2 cellular contexts compared by ENCODE assay signal in the genomic region with DNA sequence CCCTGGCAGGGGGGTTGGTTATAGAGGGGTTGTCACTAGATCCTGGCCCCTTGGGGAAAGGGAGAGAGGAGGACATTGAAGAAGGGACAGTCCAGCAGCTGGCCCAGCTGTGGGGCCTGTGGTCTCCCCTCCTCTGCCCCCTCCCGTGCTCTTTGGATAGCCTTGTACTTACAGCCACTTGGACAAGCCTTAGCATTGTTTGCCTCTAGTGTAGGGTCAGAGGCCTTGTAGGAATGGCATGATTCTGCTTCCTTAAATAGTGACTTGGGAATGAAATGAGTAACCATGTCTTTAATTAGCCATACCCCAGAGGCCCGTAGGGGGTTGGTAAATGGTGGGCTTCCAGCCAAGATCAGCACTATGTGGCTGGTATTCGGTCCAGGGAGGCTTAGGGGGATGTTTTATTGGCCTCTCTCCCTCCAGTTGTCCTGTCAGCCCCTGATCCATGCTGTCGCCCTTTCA.
TF ChIP-seq lines count a peak whose summit lies in the region.

No MANE protein-coding gene starts in this region.

TF ChIP-seq in liver, 16 proteins besides CTCF, POLR2A, EP300 and RAD21:
- TF ChIP-seq, protein P1, sequence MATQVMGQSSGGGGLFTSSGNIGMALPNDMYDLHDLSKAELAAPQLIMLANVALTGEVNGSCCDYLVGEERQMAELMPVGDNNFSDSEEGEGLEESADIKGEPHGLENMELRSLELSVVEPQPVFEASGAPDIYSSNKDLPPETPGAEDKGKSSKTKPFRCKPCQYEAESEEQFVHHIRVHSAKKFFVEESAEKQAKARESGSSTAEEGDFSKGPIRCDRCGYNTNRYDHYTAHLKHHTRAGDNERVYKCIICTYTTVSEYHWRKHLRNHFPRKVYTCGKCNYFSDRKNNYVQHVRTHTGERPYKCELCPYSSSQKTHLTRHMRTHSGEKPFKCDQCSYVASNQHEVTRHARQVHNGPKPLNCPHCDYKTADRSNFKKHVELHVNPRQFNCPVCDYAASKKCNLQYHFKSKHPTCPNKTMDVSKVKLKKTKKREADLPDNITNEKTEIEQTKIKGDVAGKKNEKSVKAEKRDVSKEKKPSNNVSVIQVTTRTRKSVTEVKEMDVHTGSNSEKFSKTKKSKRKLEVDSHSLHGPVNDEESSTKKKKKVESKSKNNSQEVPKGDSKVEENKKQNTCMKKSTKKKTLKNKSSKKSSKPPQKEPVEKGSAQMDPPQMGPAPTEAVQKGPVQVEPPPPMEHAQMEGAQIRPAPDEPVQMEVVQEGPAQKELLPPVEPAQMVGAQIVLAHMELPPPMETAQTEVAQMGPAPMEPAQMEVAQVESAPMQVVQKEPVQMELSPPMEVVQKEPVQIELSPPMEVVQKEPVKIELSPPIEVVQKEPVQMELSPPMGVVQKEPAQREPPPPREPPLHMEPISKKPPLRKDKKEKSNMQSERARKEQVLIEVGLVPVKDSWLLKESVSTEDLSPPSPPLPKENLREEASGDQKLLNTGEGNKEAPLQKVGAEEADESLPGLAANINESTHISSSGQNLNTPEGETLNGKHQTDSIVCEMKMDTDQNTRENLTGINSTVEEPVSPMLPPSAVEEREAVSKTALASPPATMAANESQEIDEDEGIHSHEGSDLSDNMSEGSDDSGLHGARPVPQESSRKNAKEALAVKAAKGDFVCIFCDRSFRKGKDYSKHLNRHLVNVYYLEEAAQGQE (IDR thresholded peaks at IDR 0.05) = peak; percentile 15
- TF ChIP-seq HNF4G (IDR thresholded peaks at IDR 0.05) = no peak
- no peak for TF ChIP-seq HNF4A (conservative IDR thresholded peaks at IDR 0.05)

TF ChIP-seq in HepG2, 621 proteins besides CTCF, POLR2A, EP300 and RAD21 (continued from another document):
- TF ChIP-seq HOXA7 (CRISPR knock-in tag; IDR thresholded peaks at IDR 0.05) (no peak), ZNF614 (CRISPR knock-in tag; IDR thresholded peaks at IDR 0.05; ENCODE audit: borderline replicate concordance) (no peak)
- TF ChIP-seq, protein P2, sequence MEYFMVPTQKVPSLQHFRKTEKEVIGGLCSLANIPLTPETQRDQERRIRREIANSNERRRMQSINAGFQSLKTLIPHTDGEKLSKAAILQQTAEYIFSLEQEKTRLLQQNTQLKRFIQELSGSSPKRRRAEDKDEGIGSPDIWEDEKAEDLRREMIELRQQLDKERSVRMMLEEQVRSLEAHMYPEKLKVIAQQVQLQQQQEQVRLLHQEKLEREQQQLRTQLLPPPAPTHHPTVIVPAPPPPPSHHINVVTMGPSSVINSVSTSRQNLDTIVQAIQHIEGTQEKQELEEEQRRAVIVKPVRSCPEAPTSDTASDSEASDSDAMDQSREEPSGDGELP (IDR thresholded peaks at IDR 0.05; ENCODE audit: borderline replicate concordance, low read depth) = no peak
